Comparison of ENCODE assay signal across 1 cellular context in genomic region chr10:103919648-103920025, GRCh38.
TF ChIP-seq lines count a peak whose summit lies in the region.

No MANE protein-coding gene starts in this region.

TF ChIP-seq in K562, 482 proteins besides CTCF, POLR2A, EP300 and RAD21:
- TF ChIP-seq ZNF347 (CRISPR knock-in tag; IDR thresholded peaks at IDR 0.05; ENCODE audit: low read depth) = no peak
- TF ChIP-seq RAD51 (IDR thresholded peaks at IDR 0.05; ENCODE audit: borderline replicate concordance, low read depth) = no peak
